In genomic region chr7:101929911-101930310, GRCh38 we compare ENCODE assay signal across 7 cellular contexts.
A peak's percentile ranks its signal among the peaks of the same experiment; 100 is the strongest.
DNase-seq lines count a peak whose midpoint lies in the region; ATAC-seq and TF ChIP-seq lines count a peak whose summit lies in the region.
"Not testable (repeated sequence)": the region's sequence is repeated elsewhere in the genome, so short reads cannot be mapped to it uniquely, and the experiment has no call there.

No MANE protein-coding gene starts in this region.

- H3K36me3 ChIP-seq in RWPE2 (ENCODE audit: low read depth) (peaks cover 11% of the 10 kb centered on the region; the same call in 1 of the 2 replicates), spleen (peaks cover 0 to 14% (median 0%) of the 10 kb centered on the region in 6 donors)
- H3K36me3 ChIP-seq in ascending aorta; heart left ventricle; trophoblast cell (ENCODE audit: control insufficient read depth in 1 of 2, insufficient read depth in 2 of 2, low read length in 2 of 2); aorta (ENCODE audit: control insufficient read depth in 1 of 2, insufficient read depth in 2 of 2, low read length in 1 of 2): not testable (repeated sequence)

- H4K12ac ChIP-seq in trophoblast cell (ENCODE audit: low read depth, low read length), result not testable (repeated sequence)

- ATAC-seq in RWPE2 (ENCODE audit: low read depth); heart left ventricle; aorta (ENCODE audit: low FRiP score): not testable (repeated sequence)

- H2BK12ac ChIP-seq in trophoblast cell (ENCODE audit: low read length), result not testable (repeated sequence)

- not testable (repeated sequence) for H4K8ac ChIP-seq in trophoblast cell (ENCODE audit: low read depth, low read length)

- not testable (repeated sequence) for H3K18ac ChIP-seq in trophoblast cell (ENCODE audit: low read length)

- H2AFZ ChIP-seq in trophoblast cell (ENCODE audit: insufficient read depth, low read length, poor library complexity), result not testable (repeated sequence)

- 96 to 98% (median 98%) methylated on average over 6 of the region's 6 CpGs for WGBS in heart left ventricle, 4 donors
- no CpG with 5 or more reads among the region's 6 CpGs for WGBS in trophoblast cell (ENCODE audit: extremely low coverage, insufficient coverage, insufficient read length)
- WGBS in spleen, 5 donors, result 96 to 99% (median 97%) methylated on average over 6 of the region's 6 CpGs
- WGBS in aorta, 2 donors, result 68 to 69% methylated on average over 6 of the region's 6 CpGs

- not testable (repeated sequence) for H3K4me1 ChIP-seq in RWPE2 (ENCODE audit: insufficient read depth, poor library complexity, severe bottlenecking); trophoblast cell (ENCODE audit: control insufficient read depth in 1 of 2, insufficient read depth in 2 of 2, low read length in 2 of 2); aorta (ENCODE audit: control insufficient read depth in 1 of 2, insufficient read depth in 2 of 2, low read length in 2 of 2)
- peaks cover 0 to 18% of the 10 kb centered on the region in 2 donors for H3K4me1 ChIP-seq in ascending aorta
- peaks cover 0 to 41% (median 22%) of the 10 kb centered on the region in 12 donors for H3K4me1 ChIP-seq in heart left ventricle
- H3K4me1 ChIP-seq in spleen, result peaks cover 0 to 29% (median 11%) of the 10 kb centered on the region in 6 donors

- intact Hi-C loops in ascending aorta (cut with DNase I) (loop anchor here (5.0 to 10.0 kb wide), 2 partner anchors 33 to 315 kb away; no protein-coding TSS in a partner anchor), heart left ventricle (cut with DNase I) (loop anchor here in 1 of 10 donors (10.0 kb wide), 1 partner anchor 115 kb away; the partner anchor contains the start of gene CUX1), aorta (cut with DNase I) (loop anchor here in 1 of 2 donors (5.0 kb wide), 1 partner anchor 48 kb away; no protein-coding TSS in a partner anchor)
- intact Hi-C loops in spleen (cut with DNase I; ENCODE audit: low total_unique reads), result not testable (repeated sequence)

- H3K27me3 ChIP-seq in RWPE2 (ENCODE audit: insufficient read depth, poor library complexity, severe bottlenecking); ascending aorta; heart left ventricle; trophoblast cell (ENCODE audit: insufficient read depth, low read length); spleen (replicated peaks in 1 of 7); aorta (ENCODE audit: control insufficient read depth in 1 of 2, insufficient read depth in 2 of 2, low read length in 1 of 2): not testable (repeated sequence)

- not testable (repeated sequence) for H4K91ac ChIP-seq in trophoblast cell (ENCODE audit: low read depth, low read length)

- H3K14ac ChIP-seq in trophoblast cell (ENCODE audit: low read length), result not testable (repeated sequence)

- H2BK120ac ChIP-seq in trophoblast cell (ENCODE audit: insufficient read depth, low read length, poor library complexity), result not testable (repeated sequence)

- H2AK5ac ChIP-seq in trophoblast cell (ENCODE audit: low read length), result not testable (repeated sequence)

- not testable (repeated sequence) for H3K4me2 ChIP-seq in trophoblast cell (ENCODE audit: low read length)

- H3K9ac ChIP-seq in trophoblast cell (ENCODE audit: low read length), result not testable (repeated sequence)

- not testable (repeated sequence) for H3K27ac ChIP-seq in RWPE2 (ENCODE audit: poor library complexity, severe bottlenecking); trophoblast cell (ENCODE audit: low read depth, low read length); spleen
- H3K27ac ChIP-seq in ascending aorta (peak overlapping the region; percentile 75 to 92), heart left ventricle (peak overlapping the region in 8 of 12 donors; percentile 10 to 74 (median 32)), aorta (ENCODE audit: low read depth in 1 of 2, low read length in 2 of 2) (peak overlapping the region in 1 of 2 donors; percentile 58)

- peak overlapping the region; percentile 47 for H3K4ac ChIP-seq in trophoblast cell (ENCODE audit: low read depth, low read length)

- H3K23ac ChIP-seq in trophoblast cell (ENCODE audit: low read length), result not testable (repeated sequence)

- TF ChIP-seq CTCF in RWPE2 (IDR thresholded peaks at IDR 0.05; ENCODE audit: poor library complexity, severe bottlenecking); ascending aorta (IDR thresholded peaks at IDR 0.05); heart left ventricle (IDR thresholded peaks at IDR 0.05); spleen (IDR thresholded peaks at IDR 0.05 in 8 of 11, conservative IDR thresholded peaks at IDR 0.05 in 3 of 11): not testable (repeated sequence)

- not testable (repeated sequence) for H3K79me2 ChIP-seq in trophoblast cell (ENCODE audit: control insufficient read depth, insufficient read depth, low read length, poor library complexity)

- DNase-seq in HT1080 (ENCODE audit: low read depth) (peak; percentile 23), RWPE2 (ENCODE audit: low spot score) (peak; percentile 11), heart left ventricle (peak in 1 of 5 donors; percentile 4), trophoblast cell (peak; percentile 83), spleen (peak; percentile 12), aorta (peak; percentile 48 to 58)
- DNase-seq in ascending aorta (ENCODE audit: low spot score in 2 of 2), result not testable (repeated sequence)

- not testable (repeated sequence) for H3K79me1 ChIP-seq in trophoblast cell (ENCODE audit: low read length)

- not testable (repeated sequence) for H2BK5ac ChIP-seq in trophoblast cell (ENCODE audit: low read depth, low read length, poor library complexity)

- not testable (repeated sequence) for H3K4me3 ChIP-seq in RWPE2 (ENCODE audit: severe bottlenecking); ascending aorta; heart left ventricle; trophoblast cell (ENCODE audit: low read depth, low read length); spleen; aorta (ENCODE audit: low read length in 2 of 2)

- H3K9me3 ChIP-seq in RWPE2 (ENCODE audit: severe bottlenecking); ascending aorta; heart left ventricle; trophoblast cell (ENCODE audit: insufficient read depth, low read depth, low read length); spleen; aorta (ENCODE audit: control insufficient read depth, low read length): not testable (repeated sequence)

- TF ChIP-seq POLR2A in heart left ventricle (IDR thresholded peaks at IDR 0.05); spleen (IDR thresholded peaks at IDR 0.05): not testable (repeated sequence)
